In genomic region chr9:136525841-136526499, GRCh38 we compare ENCODE assay signal across 11 cellular contexts. TPM values are rescaled to one million over a fixed set of nuclear protein-coding genes. Genes with fewer than 3 reads are reported as not detected.
DNase-seq lines count a peak whose midpoint lies in the region; ATAC-seq and TF ChIP-seq lines count a peak whose summit lies in the region.
"Had no signal": no experiment of that assay in that cellular context is flagged by ENCODE, and none has a peak within 500 bp of the region (broad histone marks: within the 10 kb centered on the region; RNA-seq: fewer than 3 reads in every experiment).

No MANE protein-coding gene starts in this region.

- H3K4me2 ChIP-seq in PC-9: no peak overlapping the region

- CTCF ChIA-PET in PC-9 (lab: Charles Lee): no interaction called here
- CTCF ChIA-PET in activated CD4-positive, alpha-beta memory T cell treated with anti-CD3 and anti-CD28 coated beads for 36 hours (lab: Charles Lee): no interaction called here

- H3K79me2 ChIP-seq in PC-9 (ENCODE audit: low read depth): no peaks in the 10 kb centered on the region

- H2AFZ ChIP-seq in PC-9: no peak overlapping the region

- no peak for ATAC-seq in GM21737 (IDR thresholded peaks at IDR 0.05; ENCODE audit: unreplicated experiment)

- H3K27me3 ChIP-seq in PC-9 (ENCODE audit: insufficient read depth, low read depth): no peaks in the 10 kb centered on the region

- no peak overlapping the region for H3K4me3 ChIP-seq in PC-9

- no peaks in the 10 kb centered on the region for H3K4me1 ChIP-seq in PC-9 (replicated peaks; ENCODE audit: insufficient read depth)

- POLR2A ChIA-PET in PC-9 (lab: Charles Lee; ENCODE audit: unreplicated experiment): no interaction called here
- POLR2A ChIA-PET in activated CD4-positive, alpha-beta memory T cell treated with anti-CD3 and anti-CD28 coated beads for 36 hours (lab: Charles Lee): no interaction called here

- peak overlapping the region; percentile 85 for H3K4me3 Mint-ChIP-seq in neural crest cell
- no peak overlapping the region for H3K4me3 Mint-ChIP-seq in activated CD4-positive, alpha-beta memory T cell treated with anti-CD3 and anti-CD28 coated beads for 36 hours
- H3K4me3 Mint-ChIP-seq: stimulated activated naive CD8-positive, alpha-beta T cell treated with anti-CD3 and anti-CD28 coated beads, Interleukin-15, Interleukin-2, amounts not matched to agents 100 ng/mL and 50 ng/mL, for 24 hours; T-helper 1 cell treated with Interleukin-12 subunit alpha and Interleukin-12 subunit beta and Interleukin-4 antibody, amounts not matched to agents 30 μg/mL and 1 μg/mL, for 36 hours had no signal

- BruUV-seq in PC-9 (replicated peaks; lab: Mats Ljungman, UMichigan): no TSS peak

- H4K20me1 ChIP-seq in PC-9 (ENCODE audit: insufficient read depth): peaks cover 9% of the 10 kb centered on the region; the same call in 1 of the 2 replicates

- no peaks in the 10 kb centered on the region for H3F3A ChIP-seq in PC-9 (ENCODE audit: insufficient read depth, low read depth)

- H3K36me3 Mint-ChIP-seq in neural crest cell (ENCODE audit: low read depth): no peaks in the 10 kb centered on the region
- H3K36me3 Mint-ChIP-seq in activated CD4-positive, alpha-beta memory T cell treated with anti-CD3 and anti-CD28 coated beads for 36 hours: no peaks in the 10 kb centered on the region

- H3K36me3 ChIP-seq in PC-9 (ENCODE audit: low read depth): no peaks in the 10 kb centered on the region

- no peak overlapping the region for H3K27ac ChIP-seq in PC-9

- H3K27me3 Mint-ChIP-seq in neural crest cell (ENCODE audit: low read depth): peaks cover 6% of the 10 kb centered on the region
- no peaks in the 10 kb centered on the region for H3K27me3 Mint-ChIP-seq in activated CD4-positive, alpha-beta memory T cell treated with anti-CD3 and anti-CD28 coated beads for 36 hours
- H3K27me3 Mint-ChIP-seq: stimulated activated naive CD8-positive, alpha-beta T cell treated with anti-CD3 and anti-CD28 coated beads, Interleukin-15, Interleukin-2, amounts not matched to agents 100 ng/mL and 50 ng/mL, for 24 hours had no signal

- TF ChIP-seq CTCF in neural crest cell (conservative IDR thresholded peaks at IDR 0.05) (no peak), PC-9 (conservative IDR thresholded peaks at IDR 0.05) (no peak)

- peak overlapping the region; percentile 95 for H3K27ac Mint-ChIP-seq in neural crest cell (ENCODE audit: unreplicated experiment)
- no peak overlapping the region for H3K27ac Mint-ChIP-seq in activated CD4-positive, alpha-beta memory T cell treated with anti-CD3 and anti-CD28 coated beads for 36 hours
- H3K27ac Mint-ChIP-seq: stimulated activated naive CD8-positive, alpha-beta T cell treated with anti-CD3 and anti-CD28 coated beads, Interleukin-15, Interleukin-2, amounts not matched to agents 100 ng/mL and 50 ng/mL, for 24 hours; T-helper 1 cell treated with Interleukin-12 subunit alpha and Interleukin-12 subunit beta and Interleukin-4 antibody, amounts not matched to agents 30 μg/mL and 1 μg/mL, for 36 hours had no signal

- H3K9me3 ChIP-seq in PC-9 (ENCODE audit: insufficient read depth, low read depth): no peaks in the 10 kb centered on the region

- intact Hi-C loops in PC-9 (cut with micrococcal nuclease; ENCODE audit: unreplicated experiment): no loop called here
- intact Hi-C loops in activated CD4-positive, alpha-beta memory T cell treated with anti-CD3 and anti-CD28 coated beads for 36 hours (cut with micrococcal nuclease): no loop called here

- DNase-seq in Ammon's horn (ENCODE audit: low spot score) (peak; percentile 96), NCI-H526 treated with DMSO at 0.1 percent for 48 hours (lab: John Stamatoyannopoulos, UW) (peak; percentile 30), globus pallidus (ENCODE audit: low spot score) (peak; percentile 99), neural crest cell (ENCODE audit: low read depth, low spot score) (peak; percentile 60), D341Med (ENCODE audit: low spot score) (no peak), PC-9 (no peak)
- DNase-seq in activated CD4-positive, alpha-beta memory T cell treated with anti-CD3 and anti-CD28 coated beads for 36 hours: no peak
- DNase-seq: activated effector memory CD4-positive, alpha-beta T cell treated with anti-CD3 and anti-CD28 coated beads, Interleukin-2, amount 50 U/mL, for 16 hours had no signal

- H3K9me3 Mint-ChIP-seq in neural crest cell: no peaks in the 10 kb centered on the region
- no peaks in the 10 kb centered on the region for H3K9me3 Mint-ChIP-seq in activated CD4-positive, alpha-beta memory T cell treated with anti-CD3 and anti-CD28 coated beads for 36 hours
- H3K9me3 Mint-ChIP-seq: stimulated activated naive CD8-positive, alpha-beta T cell treated with anti-CD3 and anti-CD28 coated beads, Interleukin-15, Interleukin-2, amounts not matched to agents 100 ng/mL and 50 ng/mL, for 24 hours; T-helper 1 cell treated with Interleukin-12 subunit alpha and Interleukin-12 subunit beta and Interleukin-4 antibody, amounts not matched to agents 30 μg/mL and 1 μg/mL, for 36 hours had no signal

- no peaks in the 10 kb centered on the region for H3K9me2 ChIP-seq in PC-9 (ENCODE audit: insufficient read depth)

- H3K4me1 Mint-ChIP-seq in neural crest cell: peaks cover 24% of the 10 kb centered on the region
- H3K4me1 Mint-ChIP-seq in activated CD4-positive, alpha-beta memory T cell treated with anti-CD3 and anti-CD28 coated beads for 36 hours (ENCODE audit: low read depth): peaks cover 9% of the 10 kb centered on the region

RNA-seq across cellular contexts. Expression of gene NOTCH1, which starts 19.9 kb away (rescaled TPM):
- 99.0 and 99.7 TPM in 2 replicates for total RNA-seq in neural crest cell
- total RNA-seq in PC-9 (2021): 39.2 and 51.4 TPM in 2 replicates
- 10 to 100 TPM; 67.0 to 68.3 TPM for total RNA-seq in activated CD4-positive, alpha-beta memory T cell treated with anti-CD3 and anti-CD28 coated beads for 36 hours

RNA-seq across cellular contexts. Expression of gene SEC16A, which starts 43.1 kb away (rescaled TPM):
- 77.2 and 79.4 TPM in 2 replicates for total RNA-seq in neural crest cell
- total RNA-seq in PC-9 (2021): 81.8 and 90.1 TPM in 2 replicates
- total RNA-seq in activated CD4-positive, alpha-beta memory T cell treated with anti-CD3 and anti-CD28 coated beads for 36 hours: 10 to 100 TPM; 54.1 to 57.0 TPM

Comparison
In these comparisons a context has a peak if more than half of its experiments do, and no peak if none do; other contexts are left out.
1. DNase-seq: peak in Ammon's horn (single experiment), NCI-H526 treated with DMSO at 0.1 percent for 48 hours (single experiment), globus pallidus (single experiment) and neural crest cell (single experiment); none in D341Med (single experiment), PC-9 (0 of 2) and activated CD4-positive, alpha-beta memory T cell treated with anti-CD3 and anti-CD28 coated beads for 36 hours (single experiment).